In genomic region chrX:16145656-16146055, GRCh38 we compare ENCODE assay signal across 41 cellular contexts. TPM values are rescaled to one million over a fixed set of nuclear protein-coding genes. Genes with fewer than 3 reads are reported as not detected.
"Had no signal": no experiment of that assay in that cellular context is flagged by ENCODE, and none has a peak within 500 bp of the region (broad histone marks: within the 10 kb centered on the region; RNA-seq: fewer than 3 reads in every experiment).

No MANE protein-coding gene starts in this region.

- FAIRE-seq: bronchial epithelial cell had no signal

- H3K27ac ChIP-seq: adrenal gland, ascending aorta, brain microvascular endothelial cell, breast epithelium, cardiac muscle cell had no signal

- H3K4me1 Mint-ChIP-seq: activated naive CD4-positive, alpha-beta T cell treated with anti-CD3 and anti-CD28 coated beads, Interleukin-2, amount 10 ng/mL, durations not matched to agents 7 days and 5 days; activated naive CD4-positive, alpha-beta T cell treated with anti-CD3 and anti-CD28 coated beads, Interleukin-2, amount 50 U/mL, for 24 hours; activated naive CD8-positive, alpha-beta T cell treated with anti-CD3 and anti-CD28 coated beads, Interleukin-2, amount 10 ng/mL, durations not matched to agents 7 days and 5 days; activated T-helper 17 cell treated with anti-CD3 and anti-CD28 coated beads, Interleukin-2, amount 50 U/mL, for 72 hours; brain; central memory CD8-positive, alpha-beta T cell had no signal

- H3K27ac Mint-ChIP-seq: activated naive CD4-positive, alpha-beta T cell treated with anti-CD3 and anti-CD28 coated beads for 36 hours; activated naive CD4-positive, alpha-beta T cell treated with anti-CD3 and anti-CD28 coated beads, Interleukin-2, amount 10 ng/mL, durations not matched to agents 7 days and 5 days; activated naive CD4-positive, alpha-beta T cell treated with anti-CD3 and anti-CD28 coated beads, Interleukin-2, amount 50 U/mL, for 24 hours; activated naive CD4-positive, alpha-beta T cell treated with anti-CD3 and anti-CD28 coated beads, Interleukin-2, amount 50 U/mL, for 72 hours; activated naive CD8-positive, alpha-beta T cell; activated naive CD8-positive, alpha-beta T cell treated with anti-CD3 and anti-CD28 coated beads for 36 hours; activated naive CD8-positive, alpha-beta T cell treated with anti-CD3 and anti-CD28 coated beads, Interleukin-2, amount 10 ng/mL, durations not matched to agents 7 days and 5 days; activated naive CD8-positive, alpha-beta T cell treated with anti-CD3 and anti-CD28 coated beads, Interleukin-2, amount 50 U/mL, for 24 hours; activated T-cell treated with anti-CD3 and anti-CD28 coated beads, Interleukin-2, amount 50 U/mL, for 24 hours; activated T-cell treated with anti-CD3 and anti-CD28 coated beads, Interleukin-2, amount 50 U/mL, for 72 hours; activated T-helper 1 cell treated with anti-CD3 and anti-CD28 coated beads, Interleukin-12 subunit alpha, Interleukin-12 subunit beta, Interleukin-2, Interleukin-4 antibody, amounts not matched to agents 30 ng/mL and 10 ng/mL and 1 ng/mL, durations not matched to agents 14 hours and 24 hours and 36 hours; activated T-helper 17 cell treated with anti-CD3 and anti-CD28 coated beads, Interleukin-2, amount 50 U/mL, for 72 hours; activated T-helper 2 cell treated with anti-CD3 and anti-CD28 coated beads, Interferon-gamma antibody, Interleukin-2, Interleukin-4, amounts not matched to agents 10 μg/mL and 5 μg/mL and 100 μg/mL, durations not matched to agents 14 hours and 24 hours and 36 hours; brain had no signal

- H3K4me1 ChIP-seq: adrenal gland, ascending aorta, breast epithelium had no signal

- DNase-seq: activated effector memory CD4-positive, alpha-beta T cell treated with anti-CD3 and anti-CD28 coated beads, Interleukin-2, amount 50 U/mL, for 16 hours; activated effector memory CD4-positive, alpha-beta T cell treated with Interleukin-2 at 50 U/mL for 16 hours; activated gamma-delta T cell; activated gamma-delta T cell treated with Interleukin-2 at 50 U/mL for 16 hours; activated naive CD4-positive, alpha-beta T cell; activated naive CD4-positive, alpha-beta T cell treated with anti-CD3 and anti-CD28 coated beads for 36 hours; activated naive CD4-positive, alpha-beta T cell treated with anti-CD3 and anti-CD28 coated beads, Interleukin-2, amount 10 ng/mL, durations not matched to agents 7 days and 5 days; activated naive CD4-positive, alpha-beta T cell treated with anti-CD3 and anti-CD28 coated beads, Interleukin-2, amount 50 U/mL, for 16 hours; activated naive CD4-positive, alpha-beta T cell treated with Interleukin-2 at 50 U/mL for 16 hours; activated naive CD8-positive, alpha-beta T cell treated with anti-CD3 and anti-CD28 coated beads for 36 hours; activated naive CD8-positive, alpha-beta T cell treated with anti-CD3 and anti-CD28 coated beads, Interleukin-2, amount 10 ng/mL, durations not matched to agents 7 days and 5 days; activated naive CD8-positive, alpha-beta T cell treated with anti-CD3 and anti-CD28 coated beads, Interleukin-2, amount 50 U/mL, for 24 hours; activated T-cell treated with anti-CD3 and anti-CD28 coated beads, Interleukin-2, amount 50 U/mL, for 1 hour; activated T-cell treated with anti-CD3 and anti-CD28 coated beads, Interleukin-2, amount 50 U/mL, for 24 hours; activated T-cell treated with anti-CD3 and anti-CD28 coated beads, Interleukin-2, amount 50 U/mL, for 4 hours; activated T-cell treated with anti-CD3 and anti-CD28 coated beads, Interleukin-2, amount 50 U/mL, for 48 hours; activated T-cell treated with anti-CD3 and anti-CD28 coated beads, Interleukin-2, amount 50 U/mL, for 72 hours; adrenal gland; amniotic stem cell; amygdala; anterior cingulate cortex; aorta; body of pancreas; brain microvascular endothelial cell; caudate nucleus; central memory CD4-positive, alpha-beta T cell; cerebellar nuclear complex had no signal

- H3K9me3 Mint-ChIP-seq: activated naive CD4-positive, alpha-beta T cell treated with anti-CD3 and anti-CD28 coated beads for 36 hours; activated naive CD4-positive, alpha-beta T cell treated with anti-CD3 and anti-CD28 coated beads, Interleukin-2, amount 10 ng/mL, durations not matched to agents 7 days and 5 days; activated naive CD8-positive, alpha-beta T cell treated with anti-CD3 and anti-CD28 coated beads, Interleukin-2, amount 10 ng/mL, durations not matched to agents 7 days and 5 days; activated T-cell treated with anti-CD3 and anti-CD28 coated beads, Interleukin-2, amount 50 U/mL, for 24 hours; activated T-cell treated with anti-CD3 and anti-CD28 coated beads, Interleukin-2, amount 50 U/mL, for 4 hours; activated T-helper 1 cell treated with anti-CD3 and anti-CD28 coated beads, Interleukin-12 subunit alpha, Interleukin-12 subunit beta, Interleukin-2, Interleukin-4 antibody, amounts not matched to agents 30 ng/mL and 10 ng/mL and 1 ng/mL, durations not matched to agents 14 hours and 24 hours and 36 hours; activated T-helper 17 cell treated with anti-CD3 and anti-CD28 coated beads, Interleukin-2, amount 50 U/mL, for 72 hours; activated T-helper 2 cell treated with anti-CD3 and anti-CD28 coated beads, Interferon-gamma antibody, Interleukin-2, Interleukin-4, amounts not matched to agents 10 μg/mL and 5 μg/mL and 100 μg/mL, durations not matched to agents 14 hours and 24 hours and 36 hours; central memory CD8-positive, alpha-beta T cell had no signal

- H3K4me3 ChIP-seq: adrenal gland, ascending aorta, body of pancreas, breast epithelium, cardiac muscle cell had no signal

- H3K27me3 ChIP-seq: ascending aorta, body of pancreas, brain microvascular endothelial cell, cardiac muscle cell had no signal

- H3K36me3 Mint-ChIP-seq: activated naive CD4-positive, alpha-beta T cell treated with anti-CD3 and anti-CD28 coated beads, Interleukin-2, amount 10 ng/mL, durations not matched to agents 7 days and 5 days; activated naive CD4-positive, alpha-beta T cell treated with anti-CD3 and anti-CD28 coated beads, Interleukin-2, amount 50 U/mL, for 24 hours; activated naive CD4-positive, alpha-beta T cell treated with anti-CD3 and anti-CD28 coated beads, Interleukin-2, amount 50 U/mL, for 72 hours; activated naive CD8-positive, alpha-beta T cell; activated naive CD8-positive, alpha-beta T cell treated with anti-CD3 and anti-CD28 coated beads for 36 hours; activated naive CD8-positive, alpha-beta T cell treated with anti-CD3 and anti-CD28 coated beads, Interleukin-2, amount 10 ng/mL, durations not matched to agents 7 days and 5 days; brain had no signal

- ATAC-seq: activated naive CD4-positive, alpha-beta T cell treated with anti-CD3 and anti-CD28 coated beads, Interleukin-2, amount 50 U/mL, for 72 hours; activated naive CD8-positive, alpha-beta T cell treated with anti-CD3 and anti-CD28 coated beads, Interleukin-2, amount 50 U/mL, for 24 hours; activated T-cell treated with anti-CD3 and anti-CD28 coated beads, Interleukin-2, amount 50 U/mL, for 4 hours; activated T-cell treated with anti-CD3 and anti-CD28 coated beads, Interleukin-2, amount 50 U/mL, for 72 hours; activated T-helper 17 cell treated with anti-CD3 and anti-CD28 coated beads, Interleukin-2, amount 50 U/mL, for 72 hours; body of pancreas had no signal

- H3K36me3 ChIP-seq: adrenal gland, ascending aorta, brain microvascular endothelial cell, breast epithelium, cardiac muscle cell had no signal

- H3K9me3 ChIP-seq: adrenal gland, ascending aorta, body of pancreas, breast epithelium had no signal

- H3K4me3 Mint-ChIP-seq: activated naive CD4-positive, alpha-beta T cell treated with anti-CD3 and anti-CD28 coated beads for 36 hours; activated naive CD4-positive, alpha-beta T cell treated with anti-CD3 and anti-CD28 coated beads, Interleukin-2, amount 10 ng/mL, durations not matched to agents 7 days and 5 days; activated naive CD4-positive, alpha-beta T cell treated with anti-CD3 and anti-CD28 coated beads, Interleukin-2, amount 50 U/mL, for 24 hours; activated naive CD8-positive, alpha-beta T cell; activated naive CD8-positive, alpha-beta T cell treated with anti-CD3 and anti-CD28 coated beads for 36 hours; activated naive CD8-positive, alpha-beta T cell treated with anti-CD3 and anti-CD28 coated beads, Interleukin-2, amount 10 ng/mL, durations not matched to agents 7 days and 5 days; activated naive CD8-positive, alpha-beta T cell treated with anti-CD3 and anti-CD28 coated beads, Interleukin-2, amount 50 U/mL, for 24 hours; activated T-cell treated with anti-CD3 and anti-CD28 coated beads, Interleukin-2, amount 50 U/mL, for 24 hours; activated T-cell treated with anti-CD3 and anti-CD28 coated beads, Interleukin-2, amount 50 U/mL, for 4 hours; activated T-cell treated with anti-CD3 and anti-CD28 coated beads, Interleukin-2, amount 50 U/mL, for 72 hours; activated T-helper 1 cell treated with anti-CD3 and anti-CD28 coated beads, Interleukin-12 subunit alpha, Interleukin-12 subunit beta, Interleukin-2, Interleukin-4 antibody, amounts not matched to agents 30 ng/mL and 10 ng/mL and 1 ng/mL, durations not matched to agents 14 hours and 24 hours and 36 hours; activated T-helper 17 cell treated with anti-CD3 and anti-CD28 coated beads, Interleukin-2, amount 50 U/mL, for 72 hours; brain; central memory CD8-positive, alpha-beta T cell had no signal

RNA-seq across cellular contexts. Expression of gene MAGEB17, which starts 21.6 kb away (rescaled TPM):
- total RNA-seq: activated naive CD4-positive, alpha-beta T cell treated with anti-CD3 and anti-CD28 coated beads for 36 hours; activated naive CD4-positive, alpha-beta T cell treated with anti-CD3 and anti-CD28 coated beads, Interleukin-2, amount 50 U/mL, for 72 hours; activated naive CD8-positive, alpha-beta T cell treated with anti-CD3 and anti-CD28 coated beads for 36 hours; activated naive CD8-positive, alpha-beta T cell treated with anti-CD3 and anti-CD28 coated beads, Interleukin-2, amount 10 ng/mL, durations not matched to agents 7 days and 5 days; activated T-cell treated with anti-CD3 and anti-CD28 coated beads, Interleukin-2, amount 50 U/mL, for 4 hours; activated T-cell treated with anti-CD3 and anti-CD28 coated beads, Interleukin-2, amount 50 U/mL, for 72 hours; activated T-helper 1 cell treated with anti-CD3 and anti-CD28 coated beads, Interleukin-12 subunit alpha, Interleukin-12 subunit beta, Interleukin-2, Interleukin-4 antibody, amounts not matched to agents 30 ng/mL and 10 ng/mL and 1 ng/mL, durations not matched to agents 14 hours and 24 hours and 36 hours; activated T-helper 17 cell treated with anti-CD3 and anti-CD28 coated beads, Interleukin-2, amount 50 U/mL, for 72 hours; activated T-helper 2 cell treated with anti-CD3 and anti-CD28 coated beads, Interferon-gamma antibody, Interleukin-2, Interleukin-4, amounts not matched to agents 10 μg/mL and 5 μg/mL and 100 μg/mL, durations not matched to agents 14 hours and 24 hours and 36 hours; adrenal gland; aorta; ascending aorta; bronchial epithelial cell; cardiac muscle cell; cerebellum; chondrocyte had no signal
- polyA plus RNA-seq: aorta had no signal

RNA-seq across cellular contexts. Expression of gene GRPR, which starts 22.3 kb away (rescaled TPM):
- total RNA-seq: activated naive CD4-positive, alpha-beta T cell treated with anti-CD3 and anti-CD28 coated beads for 36 hours; activated naive CD4-positive, alpha-beta T cell treated with anti-CD3 and anti-CD28 coated beads, Interleukin-2, amount 50 U/mL, for 72 hours; activated naive CD8-positive, alpha-beta T cell treated with anti-CD3 and anti-CD28 coated beads for 36 hours; activated naive CD8-positive, alpha-beta T cell treated with anti-CD3 and anti-CD28 coated beads, Interleukin-2, amount 10 ng/mL, durations not matched to agents 7 days and 5 days; activated T-helper 1 cell treated with anti-CD3 and anti-CD28 coated beads, Interleukin-12 subunit alpha, Interleukin-12 subunit beta, Interleukin-2, Interleukin-4 antibody, amounts not matched to agents 30 ng/mL and 10 ng/mL and 1 ng/mL, durations not matched to agents 14 hours and 24 hours and 36 hours; activated T-helper 2 cell treated with anti-CD3 and anti-CD28 coated beads, Interferon-gamma antibody, Interleukin-2, Interleukin-4, amounts not matched to agents 10 μg/mL and 5 μg/mL and 100 μg/mL, durations not matched to agents 14 hours and 24 hours and 36 hours; bronchial epithelial cell had no signal
- polyA plus RNA-seq: aorta had no signal
